Comparison of ENCODE assay signal across 1 cellular context in genomic region chr22:20205964-20206708, GRCh38.
A peak's percentile ranks its signal among the peaks of the same experiment; 100 is the strongest.
TF ChIP-seq lines count a peak whose summit lies in the region.

No MANE protein-coding gene starts in this region.

TF ChIP-seq in K562, 482 proteins besides CTCF, POLR2A, EP300 and RAD21 (continued from another document and continues in another):
- peak; percentile 76 for TF ChIP-seq NKRF (IDR thresholded peaks at IDR 0.05; ENCODE audit: borderline replicate concordance)
- TF ChIP-seq C11orf30 (IDR thresholded peaks at IDR 0.05; ENCODE audit: low read depth) = no peak
- TF ChIP-seq ZNF695 (CRISPR knock-in tag; IDR thresholded peaks at IDR 0.05) = 0 out of 2 replicates have a peak, but pooled peaks have one; percentile 84
- TF ChIP-seq ZNF316 (IDR thresholded peaks at IDR 0.05) = peak; percentile 94
- TF ChIP-seq ATF2 (CRISPR knock-in tag; IDR thresholded peaks at IDR 0.05) = no peak
- TF ChIP-seq RBM39 (optimal IDR thresholded peaks at IDR 0.05; ENCODE audit: low read depth, low read length) = no peak
- TF ChIP-seq ZNF785 (CRISPR knock-in tag; IDR thresholded peaks at IDR 0.05) = 0 out of 2 replicates have a peak, but pooled peaks have one; percentile 50
- TF ChIP-seq SNRNP70 (optimal IDR thresholded peaks at IDR 0.05; ENCODE audit: low read depth, low read length) = no peak
- TF ChIP-seq ZNF668 (CRISPR knock-in tag; IDR thresholded peaks at IDR 0.05) = no peak
- TF ChIP-seq RCOR1 (IDR thresholded peaks at IDR 0.05; ENCODE audit: borderline replicate concordance in 1 of 2, low read depth in 2 of 2, low read length in 2 of 2) = peak in 1 of 2 experiments; percentile 76; a peak in 3 of 4 replicates
- peak; percentile 78 for TF ChIP-seq POLR2AphosphoS5 (IDR thresholded peaks at IDR 0.05; ENCODE audit: control insufficient read depth, insufficient read depth, low read depth, low read length)
- peak; percentile 79 for TF ChIP-seq SMARCA4 (IDR thresholded peaks at IDR 0.05)
- no peak for TF ChIP-seq PHB2 (IDR thresholded peaks at IDR 0.05; ENCODE audit: low read depth)
- no peak for TF ChIP-seq HMBOX1 (IDR thresholded peaks at IDR 0.05)
- no peak for TF ChIP-seq TAL1 (IDR thresholded peaks at IDR 0.05)
- TF ChIP-seq FIP1L1 (IDR thresholded peaks at IDR 0.05; ENCODE audit: low read depth, low read length, poor library complexity, severe bottlenecking) = no peak
- no peak for TF ChIP-seq PBX2 (CRISPR knock-in tag; IDR thresholded peaks at IDR 0.05; ENCODE audit: low read depth)
- no peak for TF ChIP-seq PBX2 (tag; conservative IDR thresholded peaks at IDR 0.05; ENCODE audit: low read depth)
- TF ChIP-seq ZNF586 (CRISPR knock-in tag; conservative IDR thresholded peaks at IDR 0.05) = no peak
- no peak for TF ChIP-seq PTBP1 (IDR thresholded peaks at IDR 0.05; ENCODE audit: low read depth, low read length)
- no peak for TF ChIP-seq BRF2 (IDR thresholded peaks at IDR 0.05; ENCODE audit: borderline replicate concordance, insufficient read depth, insufficient read length)
- 0 out of 2 replicates have a peak, but pooled peaks have one; percentile 19 for TF ChIP-seq THAP7 (CRISPR knock-in tag; IDR thresholded peaks at IDR 0.05)
- TF ChIP-seq RB1 (IDR thresholded peaks at IDR 0.05; ENCODE audit: low read depth) = peak; percentile 49; the same call in 1 of the 2 replicates
- TF ChIP-seq ZNF644 (tag; IDR thresholded peaks at IDR 0.05; ENCODE audit: low read depth) = peak; percentile 88
- no peak for TF ChIP-seq BDP1 (IDR thresholded peaks at IDR 0.05; ENCODE audit: insufficient read depth, insufficient read length)
- TF ChIP-seq POLR2G (IDR thresholded peaks at IDR 0.05; ENCODE audit: low read depth, low read length) = peak; percentile 66
- TF ChIP-seq ZNF699 (CRISPR knock-in tag; IDR thresholded peaks at IDR 0.05; ENCODE audit: insufficient replicate concordance) = no peak
- no peak for TF ChIP-seq SAFB2 (IDR thresholded peaks at IDR 0.05; ENCODE audit: borderline replicate concordance, low read depth, low read length, severe bottlenecking)
- TF ChIP-seq NR4A1 (CRISPR knock-in tag; IDR thresholded peaks at IDR 0.05) = no peak
- peak; percentile 75; the same call in 1 of the 2 replicates for TF ChIP-seq NR4A1 (tag; IDR thresholded peaks at IDR 0.05)
- TF ChIP-seq XRCC5 (IDR thresholded peaks at IDR 0.05; ENCODE audit: low read depth, low read length) = no peak
- 0 out of 2 replicates have a peak, but pooled peaks have one; percentile 10 for TF ChIP-seq PHF21A (IDR thresholded peaks at IDR 0.05; ENCODE audit: borderline replicate concordance, low read depth)
- TF ChIP-seq GTF3C2 (IDR thresholded peaks at IDR 0.05; ENCODE audit: borderline replicate concordance, extremely low read depth, insufficient read length) = no peak
- no peak for TF ChIP-seq HNRNPL (IDR thresholded peaks at IDR 0.05; ENCODE audit: low read depth, low read length)
- TF ChIP-seq CXXC5 (CRISPR knock-in tag; IDR thresholded peaks at IDR 0.05) = peak; percentile 94
- TF ChIP-seq SNAPC5 (CRISPR knock-in tag; IDR thresholded peaks at IDR 0.05) = no peak
- TF ChIP-seq PCBP2 (IDR thresholded peaks at IDR 0.05; ENCODE audit: low read depth, low read length, poor library complexity, severe bottlenecking) = no peak
- no peak for TF ChIP-seq FUS (optimal IDR thresholded peaks at IDR 0.05; ENCODE audit: low read depth, low read length)
- TF ChIP-seq ZNF134 (CRISPR knock-in tag; conservative IDR thresholded peaks at IDR 0.05) = 0 out of 2 replicates have a peak, but pooled peaks have one; percentile 13
- no peak for TF ChIP-seq HDAC6 (IDR thresholded peaks at IDR 0.05; ENCODE audit: low read depth, low read length)
- TF ChIP-seq MAZ (CRISPR knock-in tag; conservative IDR thresholded peaks at IDR 0.05 in 1 of 2, IDR thresholded peaks at IDR 0.05 in 1 of 2) = peak; percentile 42 to 73; a peak in 2 of 4 replicates
- TF ChIP-seq LCOR (CRISPR knock-in tag; IDR thresholded peaks at IDR 0.05) = no peak
- TF ChIP-seq JUND (IDR thresholded peaks at IDR 0.05; ENCODE audit: borderline replicate concordance, low read depth, low read length) = peak; percentile 53
- peak; percentile 75; the same call in 2 of the 3 replicates for TF ChIP-seq JUND (tag; IDR thresholded peaks at IDR 0.05; ENCODE audit: borderline replicate concordance, low read depth, low read length)
- no peak for TF ChIP-seq XRCC3 (IDR thresholded peaks at IDR 0.05)
- TF ChIP-seq GATAD2A (IDR thresholded peaks at IDR 0.05) = no peak; the same call in 1 of the 2 replicates
- TF ChIP-seq CC2D1A (IDR thresholded peaks at IDR 0.05) = peak; percentile 100
- TF ChIP-seq SFPQ (IDR thresholded peaks at IDR 0.05; ENCODE audit: low read depth, low read length) = no peak
- TF ChIP-seq ETV5 (CRISPR knock-in tag; IDR thresholded peaks at IDR 0.05; ENCODE audit: low read depth) = no peak
- TF ChIP-seq NR1H2 (CRISPR knock-in tag; IDR thresholded peaks at IDR 0.05) = no peak
- TF ChIP-seq JUNB (CRISPR knock-in tag; conservative IDR thresholded peaks at IDR 0.05) = 0 out of 2 replicates have a peak, but pooled peaks have one; percentile 16
- peak; percentile 63; the same call in 1 of the 2 replicates for TF ChIP-seq ZC3H11A (IDR thresholded peaks at IDR 0.05; ENCODE audit: low read depth, low read length)
- TF ChIP-seq CTBP1 (IDR thresholded peaks at IDR 0.05; ENCODE audit: borderline replicate concordance) = peak; percentile 88
- TF ChIP-seq ZNF76 (CRISPR knock-in tag; IDR thresholded peaks at IDR 0.05; ENCODE audit: borderline replicate concordance) = no peak
- TF ChIP-seq SRSF3 (IDR thresholded peaks at IDR 0.05; ENCODE audit: insufficient read depth, low read length) = 0 out of 2 replicates have a peak, but pooled peaks have one; percentile 27
- TF ChIP-seq SMARCE1 (IDR thresholded peaks at IDR 0.05) = peak; percentile 63; the same call in 1 of the 2 replicates
- no peak for TF ChIP-seq ZBED1 (IDR thresholded peaks at IDR 0.05)
